Comparison of ENCODE assay signal across 8 cellular contexts in the genomic region with DNA sequence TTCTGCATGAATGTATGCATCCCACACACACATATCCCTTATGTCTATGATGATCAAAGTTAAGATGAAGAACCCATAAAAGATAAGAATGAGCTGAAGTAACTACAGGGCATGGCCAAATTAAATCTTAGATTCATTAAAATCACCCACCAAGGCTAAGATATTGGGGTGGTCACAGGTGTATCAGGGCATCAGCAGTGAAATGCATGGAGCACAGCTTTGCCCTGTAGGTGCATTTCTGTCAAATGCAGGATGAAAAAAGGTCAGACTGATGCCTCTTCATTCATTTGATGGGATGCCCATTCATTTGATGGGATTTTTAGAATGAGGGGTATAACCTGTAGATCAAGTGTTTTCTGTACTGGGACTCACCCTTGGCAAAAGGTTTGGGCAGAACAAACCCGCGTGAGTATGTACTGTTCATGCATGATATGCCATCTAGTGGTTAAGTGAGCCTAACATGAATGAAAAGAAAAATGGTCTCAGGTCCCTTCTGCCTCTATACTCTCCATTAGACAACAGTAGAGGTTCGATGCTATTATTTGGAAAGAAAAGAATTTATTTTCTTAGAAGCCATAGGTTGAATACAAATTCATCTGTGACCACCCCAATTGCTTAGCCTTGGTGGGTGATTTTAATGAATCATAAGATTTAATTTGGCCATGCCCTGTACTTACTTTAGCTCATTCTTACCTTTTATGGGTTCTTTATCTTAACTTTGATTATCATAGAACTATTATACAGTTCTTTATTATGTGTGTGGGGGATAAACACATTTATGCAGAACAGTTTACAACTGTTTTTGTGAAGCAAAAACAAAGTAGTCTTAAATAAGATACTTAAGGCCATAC. TPM values are rescaled to one million over a fixed set of nuclear protein-coding genes. Genes with fewer than 3 reads are reported as not detected.
A peak's percentile ranks its signal among the peaks of the same experiment; 100 is the strongest.
DNase-seq lines count a peak whose midpoint lies in the region; ATAC-seq, FAIRE-seq and TF ChIP-seq lines count a peak whose summit lies in the region.

No MANE protein-coding gene starts in this region.

- ATAC-seq in GM21390 (IDR thresholded peaks at IDR 0.05; ENCODE audit: unreplicated experiment) (peak; percentile 82), HepG2 (peak; percentile 95)

- no peak overlapping the region for H3K4me2 ChIP-seq in OCI-LY7 (ENCODE audit: low read length)
- no peak overlapping the region for H3K4me2 ChIP-seq in HepG2 (ENCODE audit: low read depth, low read length)

- no peak for TF ChIP-seq EP300 in HepG2 (IDR thresholded peaks at IDR 0.05; ENCODE audit: low read depth in 2 of 2, low read length in 2 of 2)
- no peak for TF ChIP-seq EP300 in HepG2 (CRISPR knock-in tag; IDR thresholded peaks at IDR 0.05; ENCODE audit: borderline replicate concordance)

- peak; percentile 80 for TF ChIP-seq CTCF in OCI-LY7 (conservative IDR thresholded peaks at IDR 0.05; ENCODE audit: low read length)
- TF ChIP-seq CTCF in HepG2 (CRISPR knock-in tag; IDR thresholded peaks at IDR 0.05), result peak; percentile 77
- peak in 2 of 3 experiments; percentile 41 to 52 for TF ChIP-seq CTCF in vagina (IDR thresholded peaks at IDR 0.05)

- no peaks in the 10 kb centered on the region for H3K9me2 ChIP-seq in OCI-LY7 (ENCODE audit: insufficient read depth, low read length)

- 30% methylated on average over 3 of the region's 3 CpGs for WGBS in HepG2 (ENCODE audit: low lambda C conversion rate)

- no peak overlapping the region for H3K4me3 ChIP-seq in OCI-LY7 (ENCODE audit: low read depth, low read length, poor library complexity, severe bottlenecking)
- no peak overlapping the region for H3K4me3 ChIP-seq in HepG2 (replicated peaks in 1 of 3; ENCODE audit: insufficient read depth in 1 of 3, low read depth in 2 of 3, low read length in 3 of 3)
- no peak overlapping the region for H3K4me3 ChIP-seq in vagina

- intact Hi-C loops in OCI-LY7 (cut with micrococcal nuclease; ENCODE audit: unreplicated experiment), result loop anchor here (2.0 kb wide), 1 partner anchor 412 kb away; no protein-coding TSS in a partner anchor
- intact Hi-C loops in HepG2 (cut with micrococcal nuclease; ENCODE audit: unreplicated experiment), result loop anchor here (1.0 to 5.0 kb wide), 2 partner anchors 412 to 1242 kb away; no protein-coding TSS in a partner anchor
- intact Hi-C loops in vagina (cut with DNase I), result loop anchor here (2.0 kb wide), 1 partner anchor 414 kb away; no protein-coding TSS in a partner anchor

- BruUV-seq in OCI-LY7 (replicated peaks; lab: Mats Ljungman, UMichigan) (no TSS peak), HepG2 (replicated peaks; lab: Mats Ljungman, UMichigan) (no TSS peak)

- H4K20me1 ChIP-seq in OCI-LY7 (ENCODE audit: insufficient read depth, low read length) (no peaks in the 10 kb centered on the region), HepG2 (ENCODE audit: insufficient read depth, low read length) (no peaks in the 10 kb centered on the region)

- no peak overlapping the region for H3K9ac ChIP-seq in HepG2 (ENCODE audit: insufficient read depth, low read depth, low read length)

- CTCF ChIA-PET in OCI-LY7 (lab: Charles Lee; ENCODE audit: unreplicated experiment) (no interaction called here), HepG2 (lab: Yijun Ruan, JAX; ENCODE audit: low intra/inter-chr PET ratio, low total read pairs) (interaction anchor here (0.8 to 4.1 kb wide), 3 partner anchors 410 to 623 kb away, joined by 3 to 62 read pairs (median 5); no protein-coding TSS in a partner anchor)

- in situ Hi-C loops in HepG2 (cut with HindIII; ENCODE audit: extremely low pct_ligation_motif_present, low pct_unique_long_range_greater_than_20kb), result loop anchor here (5.0 kb wide), 1 partner anchor 412 kb away; no protein-coding TSS in a partner anchor

- peak; percentile 61; the same call in 1 of the 2 replicates for TF ChIP-seq RAD21 in HepG2 (CRISPR knock-in tag; IDR thresholded peaks at IDR 0.05)

- no peak for TF ChIP-seq POLR2A in HepG2 (IDR thresholded peaks at IDR 0.05; ENCODE audit: insufficient read depth in 1 of 2, low read depth in 2 of 2, low read length in 2 of 2)
- TF ChIP-seq POLR2A in vagina (IDR thresholded peaks at IDR 0.05), result no peak

- no peaks in the 10 kb centered on the region for H3K9me3 ChIP-seq in OCI-LY7 (ENCODE audit: low read length)
- no peaks in the 10 kb centered on the region for H3K9me3 ChIP-seq in HepG2 (ENCODE audit: low read length)
- no peaks in the 10 kb centered on the region for H3K9me3 ChIP-seq in vagina

- H2AFZ ChIP-seq in OCI-LY7 (ENCODE audit: low read length) (no peak overlapping the region), HepG2 (ENCODE audit: low read length) (no peak overlapping the region)

- H3K27ac ChIP-seq in OCI-LY7 (ENCODE audit: low read depth, low read length, poor library complexity, severe bottlenecking) (no peak overlapping the region), HepG2 (ENCODE audit: extremely low read length, insufficient read depth, low read length) (no peak overlapping the region), vagina (no peak overlapping the region)

- FAIRE-seq in HepG2 (lab: Jason Lieb, UNC), result peak; percentile 94

- no peaks in the 10 kb centered on the region for H3K79me2 ChIP-seq in OCI-LY7 (ENCODE audit: insufficient read depth, low read depth, low read length)
- H3K79me2 ChIP-seq in HepG2 (ENCODE audit: insufficient read depth, low read length), result no peaks in the 10 kb centered on the region

- H3K4me1 ChIP-seq in OCI-LY7 (ENCODE audit: insufficient read depth, low read length, poor library complexity, severe bottlenecking) (no peaks in the 10 kb centered on the region), HepG2 (ENCODE audit: insufficient read depth, low read length) (peaks cover 5% of the 10 kb centered on the region; the same call in 1 of the 2 replicates), vagina (no peaks in the 10 kb centered on the region)

- H3K36me3 ChIP-seq in OCI-LY7 (ENCODE audit: insufficient read depth, low read length) (no peaks in the 10 kb centered on the region), HepG2 (replicated peaks in 1 of 2; ENCODE audit: control insufficient read depth in 1 of 2, insufficient read depth in 2 of 2, low read length in 2 of 2) (peaks cover 0 to 5% of the 10 kb centered on the region in 2 experiments; a peak in 3 of 5 replicates), vagina (no peaks in the 10 kb centered on the region)

- DNase-seq in activated CD4-positive, alpha-beta T cell treated with anti-CD3 and anti-CD28 coated beads for 4 hours, result peak; percentile 12 to 20
- DNase-seq in activated CD4-positive, alpha-beta T cell treated with anti-CD3 and anti-CD28 coated beads, Interleukin-2, amount 50 U/mL, for 4 hours, result no peak
- DNase-seq in HT-29 (ENCODE audit: low spot score), result peak; percentile 67
- peak; percentile 60 for DNase-seq in OCI-LY7 (ENCODE audit: low spot score)
- peak; percentile 45 for DNase-seq in central memory CD4-positive, alpha-beta T cell
- peak; percentile 64 for DNase-seq in HepG2 (ENCODE audit: low spot score)
- DNase-seq in vagina (ENCODE audit: extremely low spot score in 2 of 2), result no peak

- POLR2A ChIA-PET in OCI-LY7 (lab: Charles Lee) (interaction anchor here (0.6 kb wide), 2 partner anchors 114 to 125 kb away, joined by 3 read pairs; no protein-coding TSS in a partner anchor), HepG2 (lab: Yijun Ruan, JAX) (no interaction called here)

- H3K27me3 ChIP-seq in HepG2 (ENCODE audit: control insufficient read depth in 1 of 2, insufficient read depth in 2 of 2, low read length in 2 of 2) (no peaks in the 10 kb centered on the region), vagina (no peaks in the 10 kb centered on the region)

TF ChIP-seq in HepG2, 621 proteins besides CTCF, POLR2A, EP300 and RAD21 (continues in another document):
- TF ChIP-seq, protein P1, sequence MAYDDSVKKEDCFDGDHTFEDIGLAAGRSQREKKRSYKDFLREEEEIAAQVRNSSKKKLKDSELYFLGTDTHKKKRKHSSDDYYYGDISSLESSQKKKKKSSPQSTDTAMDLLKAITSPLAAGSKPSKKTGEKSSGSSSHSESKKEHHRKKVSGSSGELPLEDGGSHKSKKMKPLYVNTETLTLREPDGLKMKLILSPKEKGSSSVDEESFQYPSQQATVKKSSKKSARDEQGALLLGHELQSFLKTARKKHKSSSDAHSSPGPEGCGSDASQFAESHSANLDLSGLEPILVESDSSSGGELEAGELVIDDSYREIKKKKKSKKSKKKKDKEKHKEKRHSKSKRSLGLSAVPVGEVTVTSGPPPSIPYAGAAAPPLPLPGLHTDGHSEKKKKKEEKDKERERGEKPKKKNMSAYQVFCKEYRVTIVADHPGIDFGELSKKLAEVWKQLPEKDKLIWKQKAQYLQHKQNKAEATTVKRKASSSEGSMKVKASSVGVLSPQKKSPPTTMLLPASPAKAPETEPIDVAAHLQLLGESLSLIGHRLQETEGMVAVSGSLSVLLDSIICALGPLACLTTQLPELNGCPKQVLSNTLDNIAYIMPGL (CRISPR knock-in tag; IDR thresholded peaks at IDR 0.05; ENCODE audit: borderline replicate concordance in 1 of 2, low read depth in 1 of 2), result no peak

RNA-seq across cellular contexts. Expression of a gene that starts 43.2 kb away (rescaled TPM):
- total RNA-seq in HT-29 (2014; rRNA removed; shearing (Covaris generic)), result 5.1 and 5.6 TPM in 2 replicates
- total RNA-seq in OCI-LY7 (2014; rRNA removed; shearing (Covaris generic)), result not detected in 2 replicates
- total RNA-seq in OCI-LY7 (2022) (not detected in 2 replicates), HepG2 (2016; rRNA removed; fragmentation: Illumina TruSeq; extraction: Trizol) (0.22 TPM in 1 of 2 replicates, not detected in the other), vagina (30.0 TPM)
- 0.09 TPM in 1 of 2 replicates, not detected in the other for total RNA-seq in HepG2 (2016; cell fraction: cytosol; rRNA removed; fragmentation: Illumina TruSeq; extraction: Trizol; ENCODE audit: low read depth)
- total RNA-seq in HepG2 (2016; cell fraction: insoluble cytoplasmic fraction; rRNA removed; fragmentation: Illumina TruSeq; extraction: Trizol), result 0.15 TPM in 1 of 2 replicates, not detected in the other
- 0.22 TPM in 1 of 2 replicates, not detected in the other for total RNA-seq in HepG2 (2016; cell fraction: membrane; rRNA removed; fragmentation: Illumina TruSeq; extraction: Trizol)
- total RNA-seq in HepG2 (2016; cell fraction: nucleus; rRNA removed; fragmentation: Illumina TruSeq; extraction: Trizol), result 0.41 TPM in 1 of 2 replicates, not detected in the other
- polyA plus RNA-seq in HepG2 (2011; rRNA removed), result 0.10 and 0.22 TPM in 2 replicates
- 0.12 TPM in 1 of 2 replicates, not detected in the other for polyA plus RNA-seq in HepG2 (2011; cell fraction: cytosol; rRNA removed)
- 0.07 TPM in 1 of 2 replicates, not detected in the other for polyA plus RNA-seq in HepG2 (2011; cell fraction: nucleus; rRNA removed)
- polyA plus RNA-seq in HepG2 (2012), result 0.21 and 1.0 TPM in 2 replicates
- 0.17 TPM in 1 of 2 replicates, not detected in the other for polyA plus RNA-seq in HepG2 (2016; cell fraction: cytosol; fragmentation: Illumina TruSeq; extraction: Trizol; ENCODE audit: low read depth)
- polyA plus RNA-seq in HepG2 (2016; cell fraction: insoluble cytoplasmic fraction; fragmentation: Illumina TruSeq; extraction: Trizol; ENCODE audit: low read depth), result not detected in 2 replicates
- polyA plus RNA-seq in HepG2 (2016; cell fraction: membrane; fragmentation: Illumina TruSeq; extraction: Trizol; ENCODE audit: low read depth), result 0.25 TPM in 1 of 2 replicates, not detected in the other
- not detected in 2 replicates for polyA plus RNA-seq in HepG2 (2016; cell fraction: nucleus; fragmentation: Illumina TruSeq; extraction: Trizol; ENCODE audit: insufficient read depth, low read depth)
- 0.80 and 1.1 TPM in 2 replicates for polyA minus RNA-seq in HepG2 (2011; rRNA and poly(A)+ RNA removed; ENCODE audit: low replicate concordance)
- not detected in 2 replicates for polyA minus RNA-seq in HepG2 (2011; cell fraction: cytosol; rRNA and poly(A)+ RNA removed)
- polyA minus RNA-seq in HepG2 (2011; cell fraction: nucleus; rRNA and poly(A)+ RNA removed), result 0.90 and 1.9 TPM in 2 replicates

Comparison
In these comparisons a context has a peak if more than half of its experiments do, and no peak if none do; other contexts are left out.
1. DNase-seq: peak in activated CD4-positive, alpha-beta T cell treated with anti-CD3 and anti-CD28 coated beads for 4 hours (2 of 2), HT-29 (single experiment), OCI-LY7 (single experiment), central memory CD4-positive, alpha-beta T cell (single experiment) and HepG2 (single experiment); none in activated CD4-positive, alpha-beta T cell treated with anti-CD3 and anti-CD28 coated beads, Interleukin-2, amount 50 U/mL, for 4 hours (0 of 2) and vagina (0 of 2).
2. Peak in every context shown above with its lines, with median percentiles within 50 percentile points of each other: CTCF ChIP-seq.